In genomic region chr15:67829647-67830504, GRCh38 we compare ENCODE assay signal across 1 cellular context.
TF ChIP-seq lines count a peak whose summit lies in the region.

No MANE protein-coding gene starts in this region.

TF ChIP-seq in H1, 55 proteins besides CTCF, POLR2A, EP300 and RAD21:
- TF ChIP-seq SUZ12 (IDR thresholded peaks at IDR 0.05; ENCODE audit: low read length) (peak; percentile 73), EZH2 (IDR thresholded peaks at IDR 0.05; ENCODE audit: low read depth, low read length, severe bottlenecking) (peak; percentile 23), JUND (IDR thresholded peaks at IDR 0.05; ENCODE audit: low read length) (no peak)
